Comparison of ENCODE assay signal across 10 cellular contexts in the genomic region with DNA sequence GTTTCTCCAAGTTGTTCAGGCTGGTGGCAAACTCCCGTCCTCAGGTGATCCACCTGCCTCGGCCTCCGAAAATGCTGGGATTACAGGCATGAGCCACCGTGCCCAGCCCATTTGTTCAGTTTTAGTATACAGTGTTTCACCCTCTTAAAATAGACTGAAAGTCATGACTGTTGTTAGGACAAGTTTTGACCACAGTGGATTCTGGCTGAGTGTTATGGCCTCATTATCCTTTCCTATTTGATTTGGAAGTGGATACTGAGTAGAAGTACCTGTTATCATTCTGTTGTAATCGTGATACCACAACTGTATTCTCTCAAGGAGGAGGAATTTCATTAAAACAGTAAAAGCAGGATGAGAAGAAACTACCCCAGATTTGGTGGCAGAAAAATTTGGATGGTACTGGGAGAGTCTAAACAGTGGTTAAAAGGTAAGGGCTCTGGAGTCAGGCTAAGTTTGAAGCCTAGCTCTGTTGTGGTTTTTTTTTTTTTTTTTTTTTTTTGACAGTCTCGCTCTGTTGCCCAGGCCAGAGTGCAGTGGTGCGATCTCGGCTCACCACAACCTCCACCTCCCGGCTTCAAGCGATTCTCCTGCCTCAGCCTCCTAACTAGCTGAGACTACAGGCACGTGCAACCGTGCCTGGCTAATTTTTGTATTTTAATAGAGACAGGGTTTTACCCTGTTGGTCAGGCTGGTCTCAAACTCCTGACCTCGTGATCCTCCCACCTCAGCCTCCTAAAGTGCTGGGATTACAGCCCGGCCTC. TPM values are rescaled to one million over a fixed set of nuclear protein-coding genes. Genes with fewer than 3 reads are reported as not detected.
A peak's percentile ranks its signal among the peaks of the same experiment; 100 is the strongest.
DNase-seq lines count a peak whose midpoint lies in the region; ATAC-seq and TF ChIP-seq lines count a peak whose summit lies in the region.
"Had no signal": no experiment of that assay in that cellular context is flagged by ENCODE, and none has a peak within 500 bp of the region (broad histone marks: within the 10 kb centered on the region; RNA-seq: fewer than 3 reads in every experiment).

No MANE protein-coding gene starts in this region.

- 0 out of 2 replicates have a peak, but pooled peaks cover 4% of the 10 kb centered on the region for H4K20me1 ChIP-seq in MM.1S (ENCODE audit: insufficient read depth, low read length)

- H4K12ac ChIP-seq in trophoblast cell (ENCODE audit: low read depth, low read length): no peak overlapping the region

- no peak overlapping the region for H2BK12ac ChIP-seq in trophoblast cell (ENCODE audit: low read length)

- H3K27ac ChIP-seq in MM.1S (ENCODE audit: low read length) (peak overlapping the region; percentile 33; the same call in 1 of the 2 replicates), trophoblast cell (ENCODE audit: low read depth, low read length) (no peak overlapping the region), left lung (no peak overlapping the region), gastroesophageal sphincter (no peak overlapping the region)

- H4K8ac ChIP-seq in trophoblast cell (ENCODE audit: low read depth, low read length): no peak overlapping the region

- no peaks in the 10 kb centered on the region for H3K9me3 Mint-ChIP-seq in activated naive CD8-positive, alpha-beta T cell treated with anti-CD3 and anti-CD28 coated beads, Interleukin-2, amount 50 U/mL, for 24 hours

- H3K27ac Mint-ChIP-seq in activated naive CD8-positive, alpha-beta T cell treated with anti-CD3 and anti-CD28 coated beads, Interleukin-2, amount 50 U/mL, for 24 hours: peak overlapping the region; percentile 84

- no peak overlapping the region for H2BK120ac ChIP-seq in trophoblast cell (ENCODE audit: insufficient read depth, low read length, poor library complexity)

- peaks cover 28% of the 10 kb centered on the region for H3K4me1 ChIP-seq in MM.1S (ENCODE audit: low read length)
- H3K4me1 ChIP-seq in trophoblast cell (ENCODE audit: control insufficient read depth in 1 of 2, insufficient read depth in 2 of 2, low read length in 2 of 2): peaks cover 2 to 12% of the 10 kb centered on the region in 2 experiments
- H3K4me1 ChIP-seq in left lung: peaks cover 9 to 69% of the 10 kb centered on the region in 2 donors
- peaks cover 0 to 47% (median 6%) of the 10 kb centered on the region in 3 donors for H3K4me1 ChIP-seq in gastroesophageal sphincter

- H3K36me3 ChIP-seq in MM.1S (replicated peaks; ENCODE audit: insufficient read depth, low read length) (no peaks in the 10 kb centered on the region), trophoblast cell (ENCODE audit: control insufficient read depth in 1 of 2, insufficient read depth in 2 of 2, low read length in 2 of 2) (no peaks in the 10 kb centered on the region), left lung (no peaks in the 10 kb centered on the region), gastroesophageal sphincter (no peaks in the 10 kb centered on the region)
- H3K36me3 ChIP-seq: adrenal gland had no signal

- intact Hi-C loops in left lung (cut with DNase I): no loop called here
- intact Hi-C loops in lower leg skin (cut with DNase I; ENCODE audit: low total_unique reads): loop anchor here (10.0 kb wide), 1 partner anchor 106 kb away; a partner anchor contains a TSS

- DNase-seq in GM12865 (ENCODE audit: low read depth) (peak; percentile 59), MM.1S (peak; percentile 13), trophoblast cell (no peak), cerebellum (ENCODE audit: low spot score) (no peak), left lung (no peak), lower leg skin (ENCODE audit: low spot score in 2 of 2) (no peak)
- no peak for DNase-seq in activated naive CD8-positive, alpha-beta T cell treated with anti-CD3 and anti-CD28 coated beads, Interleukin-2, amount 50 U/mL, for 24 hours
- DNase-seq: adrenal gland, MG63 had no signal

- H3K4me3 ChIP-seq in GM12865 (ENCODE audit: low read depth, low read length): peak overlapping the region; percentile 63
- no peak overlapping the region for H3K4me3 ChIP-seq in MM.1S (ENCODE audit: low read length)
- no peak overlapping the region for H3K4me3 ChIP-seq in trophoblast cell (ENCODE audit: low read depth, low read length)
- H3K4me3 ChIP-seq in left lung: no peak overlapping the region
- no peak overlapping the region for H3K4me3 ChIP-seq in lower leg skin (ENCODE audit: low read depth, poor library complexity, severe bottlenecking)
- no peak overlapping the region for H3K4me3 ChIP-seq in gastroesophageal sphincter

- H3K4me3 Mint-ChIP-seq in activated naive CD8-positive, alpha-beta T cell treated with anti-CD3 and anti-CD28 coated beads, Interleukin-2, amount 50 U/mL, for 24 hours: peak overlapping the region; percentile 89

- H3K9me2 ChIP-seq in MM.1S (replicated peaks; ENCODE audit: insufficient read depth, low read length): no peaks in the 10 kb centered on the region

- H3F3A ChIP-seq in MM.1S (ENCODE audit: insufficient read depth, low read length): peaks cover 13% of the 10 kb centered on the region

- ATAC-seq in activated naive CD8-positive, alpha-beta T cell treated with anti-CD3 and anti-CD28 coated beads, Interleukin-2, amount 50 U/mL, for 24 hours: no peak
- ATAC-seq in left lung (no peak), gastroesophageal sphincter (no peak)

- H3K4me2 ChIP-seq in MM.1S (ENCODE audit: low read depth, low read length) (peak overlapping the region; percentile 69), trophoblast cell (ENCODE audit: low read length) (no peak overlapping the region)

- no peak overlapping the region for H2AK5ac ChIP-seq in trophoblast cell (ENCODE audit: low read length)

- H3K79me2 ChIP-seq in MM.1S (ENCODE audit: low read length): peaks cover 73% of the 10 kb centered on the region
- peaks cover 12% of the 10 kb centered on the region for H3K79me2 ChIP-seq in trophoblast cell (ENCODE audit: control insufficient read depth, insufficient read depth, low read length, poor library complexity)

- H3K9me3 ChIP-seq in MM.1S (replicated peaks; ENCODE audit: insufficient read depth, low read length) (no peaks in the 10 kb centered on the region), trophoblast cell (ENCODE audit: insufficient read depth, low read depth, low read length) (no peaks in the 10 kb centered on the region), left lung (no peaks in the 10 kb centered on the region), gastroesophageal sphincter (no peaks in the 10 kb centered on the region)
- H3K9me3 ChIP-seq: adrenal gland, MG63 had no signal

- peaks cover 75% of the 10 kb centered on the region for H3K4me1 Mint-ChIP-seq in activated naive CD8-positive, alpha-beta T cell treated with anti-CD3 and anti-CD28 coated beads, Interleukin-2, amount 50 U/mL, for 24 hours

- no peak overlapping the region for H3K14ac ChIP-seq in trophoblast cell (ENCODE audit: low read length)

- H3K27me3 Mint-ChIP-seq in activated naive CD8-positive, alpha-beta T cell treated with anti-CD3 and anti-CD28 coated beads, Interleukin-2, amount 50 U/mL, for 24 hours: no peaks in the 10 kb centered on the region

- TF ChIP-seq EP300 in gastroesophageal sphincter (IDR thresholded peaks at IDR 0.05): no peak

- TF ChIP-seq POLR2A in lower leg skin (IDR thresholded peaks at IDR 0.05) (no peak), gastroesophageal sphincter (IDR thresholded peaks at IDR 0.05) (no peak)

- H3K9ac ChIP-seq in MM.1S (ENCODE audit: low read length): no peak overlapping the region
- H3K9ac ChIP-seq in trophoblast cell (ENCODE audit: low read length): no peak overlapping the region

- H3K27me3 ChIP-seq in MM.1S (replicated peaks; ENCODE audit: insufficient read depth, low read length) (no peaks in the 10 kb centered on the region), trophoblast cell (ENCODE audit: insufficient read depth, low read length) (no peaks in the 10 kb centered on the region), left lung (no peaks in the 10 kb centered on the region), gastroesophageal sphincter (no peaks in the 10 kb centered on the region)
- H3K27me3 ChIP-seq: adrenal gland, MG63 had no signal

- TF ChIP-seq CTCF in GM12865 (IDR thresholded peaks at IDR 0.05; ENCODE audit: insufficient read depth, low read depth, low read length, missing control alignments) (no peak), MM.1S (IDR thresholded peaks at IDR 0.05; ENCODE audit: low read length) (no peak), left lung (IDR thresholded peaks at IDR 0.05) (no peak), lower leg skin (IDR thresholded peaks at IDR 0.05) (no peak), gastroesophageal sphincter (IDR thresholded peaks at IDR 0.05) (no peak)

- WGBS in trophoblast cell (ENCODE audit: extremely low coverage, insufficient coverage, insufficient read length): no CpG with 5 or more reads among the region's 14 CpGs
- 84 to 90% methylated on average over 14 of the region's 14 CpGs for WGBS in lower leg skin, 2 donors
- WGBS in gastroesophageal sphincter (ENCODE audit: low coverage in 1 of 2), 2 donors: 73 to 92% methylated on average over 9 to 10 of the region's 14 CpGs

- H3K4ac ChIP-seq in trophoblast cell (ENCODE audit: low read depth, low read length): peak overlapping the region; percentile 40

- H2AFZ ChIP-seq in MM.1S (ENCODE audit: low read length) (no peak overlapping the region), trophoblast cell (ENCODE audit: insufficient read depth, low read length, poor library complexity) (no peak overlapping the region)

- H4K91ac ChIP-seq in trophoblast cell (ENCODE audit: low read depth, low read length): no peak overlapping the region

- no peak overlapping the region for H3K18ac ChIP-seq in trophoblast cell (ENCODE audit: low read length)

- no peak overlapping the region for H3K23ac ChIP-seq in trophoblast cell (ENCODE audit: low read length)

- peaks cover 41% of the 10 kb centered on the region for H3K36me3 Mint-ChIP-seq in activated naive CD8-positive, alpha-beta T cell treated with anti-CD3 and anti-CD28 coated beads, Interleukin-2, amount 50 U/mL, for 24 hours (ENCODE audit: low read depth)

- no peak overlapping the region for H2BK5ac ChIP-seq in trophoblast cell (ENCODE audit: low read depth, low read length, poor library complexity)

- H3K79me1 ChIP-seq in trophoblast cell (ENCODE audit: low read length): peaks cover 8% of the 10 kb centered on the region

RNA-seq across cellular contexts. Expression of a gene that starts 2.6 kb away (rescaled TPM):
- 36.6 and 37.5 TPM in 2 replicates for polyA plus RNA-seq in trophoblast cell (2013)
- 15.8 TPM for total RNA-seq in cerebellum
- 10 to 100 TPM; 59.3 to 60.4 TPM for total RNA-seq in left lung
- 10 to 100 TPM; 19.1 to 38.1 (median 26.7) TPM for total RNA-seq in lower leg skin
- 10 to 100 TPM; 27.7 to 47.1 (median 39.6) TPM for total RNA-seq in gastroesophageal sphincter

RNA-seq across cellular contexts. Expression of a gene that starts 32.8 kb away (rescaled TPM):
- 13.2 and 14.8 TPM in 2 replicates for polyA plus RNA-seq in trophoblast cell (2013)
- total RNA-seq in cerebellum (16.0 TPM), left lung (10 to 100 TPM in 1 of 2 donors, 1 to 10 TPM in 1; 7.1 to 11.1 TPM), lower leg skin (10 to 100 TPM in 1 of 4 donors, 1 to 10 TPM in 3; 4.0 to 14.8 (median 5.3) TPM), gastroesophageal sphincter (1 to 10 TPM; 2.9 to 9.1 (median 4.3) TPM)

Comparison
In these comparisons a context has a peak if more than half of its experiments do, and no peak if none do; other contexts are left out.
1. DNase-seq: peak in GM12865 (single experiment) and MM.1S (single experiment); none in activated naive CD8-positive, alpha-beta T cell treated with anti-CD3 and anti-CD28 coated beads, Interleukin-2, amount 50 U/mL, for 24 hours (single experiment), trophoblast cell (0 of 2), cerebellum (single experiment), left lung (0 of 2) and lower leg skin (0 of 2).